In the genomic region with DNA sequence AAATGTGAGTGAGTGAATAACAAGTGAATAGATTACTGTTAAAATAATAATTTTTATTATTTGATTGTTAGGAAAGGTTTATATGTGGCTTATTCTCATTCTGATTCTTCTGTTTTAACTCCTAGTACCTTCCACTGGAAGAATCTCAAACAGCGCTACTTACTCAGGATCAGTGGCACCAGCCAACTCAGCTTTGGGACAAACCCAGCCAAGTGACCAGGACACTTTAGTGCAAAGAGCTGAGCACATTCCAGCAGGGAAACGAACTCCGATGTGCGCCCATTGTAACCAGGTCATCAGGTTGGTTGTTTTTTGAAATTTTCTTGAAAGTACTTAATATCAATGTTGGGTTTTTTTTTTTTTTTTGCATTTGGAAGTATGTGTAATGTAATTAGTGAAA, we compare ENCODE assay signal across 13 cellular contexts.
"Had no signal": no experiment of that assay in that cellular context is flagged by ENCODE, and none has a peak within 500 bp of the region (broad histone marks: within the 10 kb centered on the region; RNA-seq: fewer than 3 reads in every experiment).

No MANE protein-coding gene starts in this region.

- FAIRE-seq: keratinocyte had no signal

- H3K9me3 ChIP-seq: esophagus muscularis mucosa, gastrocnemius medialis, ovary, tibial nerve had no signal

- ATAC-seq: gastrocnemius medialis; naive thymus-derived CD4-positive, alpha-beta T cell; stimulated activated memory B cell treated with anti-CD40 and anti-IgM and Interleukin-4, amounts not matched to agents 10 μg/mL and 1 μg/mL and 100 μg/mL, for 72 hours had no signal

- H3K4me1 ChIP-seq: esophagus muscularis mucosa had no signal

- H3K36me3 ChIP-seq: gastrocnemius medialis, ovary had no signal

- H3K27ac ChIP-seq: coronary artery, esophagus muscularis mucosa, gastrocnemius medialis, ovary, tibial nerve had no signal

- H3K4me3 ChIP-seq: coronary artery, esophagus muscularis mucosa, gastrocnemius medialis, ovary, tibial nerve had no signal

- DNase-seq: central memory CD4-positive, alpha-beta T cell; effector CD8-positive, alpha-beta T cell; gastrocnemius medialis; immature natural killer cell; naive thymus-derived CD4-positive, alpha-beta T cell; ovary; right cardiac atrium; stimulated activated CD4-positive, alpha-beta T cell treated with anti-CD3 and anti-CD28 coated beads, Interleukin-4, amount 100 ng/mL, for 1 hour had no signal

- H3K27me3 ChIP-seq: esophagus muscularis mucosa, gastrocnemius medialis, ovary, tibial nerve had no signal
